Comparison of ENCODE assay signal across 8 cellular contexts in genomic region chr19:53772943-53773342, GRCh38. TPM values are rescaled to one million over a fixed set of nuclear protein-coding genes. Genes with fewer than 3 reads are reported as not detected.
DNase-seq lines count a peak whose midpoint lies in the region; ATAC-seq and TF ChIP-seq lines count a peak whose summit lies in the region.

No MANE protein-coding gene starts in this region.

- H3K4me3 ChIP-seq in cardiac fibroblast (replicated peaks in 1 of 2; ENCODE audit: low read depth in 2 of 2, low read length in 2 of 2) (no peak overlapping the region), right lobe of liver (no peak overlapping the region)

- no peaks in the 10 kb centered on the region for H3K27me3 ChIP-seq in right lobe of liver

- TF ChIP-seq POLR2A in right lobe of liver (IDR thresholded peaks at IDR 0.05), result no peak

- H3K4me1 ChIP-seq in ES-I3 (ENCODE audit: insufficient read depth, low read length) (peaks cover 23% of the 10 kb centered on the region), right lobe of liver (no peaks in the 10 kb centered on the region)

- TF ChIP-seq CTCF in cardiac fibroblast (IDR thresholded peaks at IDR 0.05; ENCODE audit: low read depth, low read length) (peak; percentile 82), right lobe of liver (IDR thresholded peaks at IDR 0.05) (peak; percentile 60 to 74 (median 62))

- ATAC-seq in right lobe of liver (peak; percentile 51 to 70 (median 68)), GM19463 (IDR thresholded peaks at IDR 0.05; ENCODE audit: unreplicated experiment) (no peak)

- DNase-seq in LHCN-M2 (ENCODE audit: low read depth), result peak; percentile 54
- peak; percentile 64 for DNase-seq in SW480 (ENCODE audit: low spot score)
- DNase-seq in cardiac fibroblast (ENCODE audit: low read depth in 2 of 2), result peak; percentile 61 to 78
- DNase-seq in right lobe of liver, result peak in 1 of 3 donors; percentile 51
- peak; percentile 1 to 4 for DNase-seq in stimulated activated CD8-positive, alpha-beta memory T cell treated with anti-CD3 and anti-CD28 coated beads, Interleukin-15, amount 100 ng/mL, for 48 hours (ENCODE audit: low read depth in 2 of 2)
- no peak for DNase-seq in NCI-H2107 (lab: John Stamatoyannopoulos, UW)

- intact Hi-C loops in right lobe of liver (cut with DNase I), result no loop called here

- WGBS in right lobe of liver (ENCODE audit: insufficient coverage, low coverage, low lambda C conversion rate, missing lambda C conversion rate), result 6% methylated on average over 5 of the region's 5 CpGs

- H3K36me3 ChIP-seq in ES-I3 (ENCODE audit: insufficient read depth, low read length), result no peaks in the 10 kb centered on the region
- H3K36me3 ChIP-seq in right lobe of liver, result no peaks in the 10 kb centered on the region

- H3K27ac ChIP-seq in right lobe of liver, result no peak overlapping the region

- H3K9ac ChIP-seq in ES-I3 (ENCODE audit: low read depth, low read length), result peak overlapping the region; percentile 26; the same call in 1 of the 2 replicates

- H3K9me3 ChIP-seq in ES-I3 (ENCODE audit: control insufficient read depth, insufficient read depth, low read length), result no peaks in the 10 kb centered on the region
- H3K9me3 ChIP-seq in right lobe of liver, result no peaks in the 10 kb centered on the region

RNA-seq across cellular contexts. Expression of gene NLRP12, which starts 51.2 kb away (rescaled TPM):
- not detected in 2 replicates for total RNA-seq in LHCN-M2 (2014; rRNA removed)
- polyA plus RNA-seq in LHCN-M2 (2012), result not detected
- total RNA-seq in right lobe of liver, result under 1 TPM; 0.20 to 0.56 (median 0.34) TPM
